ENCODE assay signal across 1 cellular context in the genomic region with DNA sequence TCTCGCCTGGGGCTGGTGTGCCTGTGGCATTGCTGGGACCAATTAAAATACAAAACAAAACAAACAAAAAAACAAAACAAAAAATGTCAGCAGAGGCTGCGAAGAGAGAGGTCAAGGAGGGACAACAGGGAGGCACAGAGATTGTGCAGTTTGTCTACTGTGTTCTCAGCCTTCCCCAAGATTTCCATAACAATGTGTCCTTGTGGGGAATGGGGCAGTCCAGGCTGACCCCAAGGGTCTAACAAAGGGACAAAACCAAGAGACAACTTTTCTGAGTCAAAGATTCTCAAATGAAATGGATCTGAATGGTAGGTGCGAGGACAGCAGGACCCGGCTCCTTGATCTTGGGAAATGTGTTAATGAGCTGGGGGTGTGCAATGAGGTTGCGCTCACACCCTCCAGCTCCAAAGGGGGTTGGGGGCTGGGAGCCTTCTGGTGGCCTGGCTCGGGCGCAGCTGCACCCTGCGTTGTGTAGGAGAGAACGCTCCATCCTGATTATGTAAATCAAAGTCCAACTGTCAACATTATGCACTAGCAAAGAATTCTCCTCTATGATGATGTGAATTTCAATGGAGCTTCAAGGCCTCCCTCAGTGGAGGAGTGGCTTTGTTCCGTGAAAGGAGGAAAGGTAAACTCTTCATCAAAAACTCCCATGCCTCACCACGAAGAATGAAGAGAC.
TF ChIP-seq lines count a peak whose summit lies in the region.

No MANE protein-coding gene starts in this region.

TF ChIP-seq in GM23338, 12 proteins besides CTCF, POLR2A, EP300 and RAD21 (continued from another document):
- TF ChIP-seq, protein P1, sequence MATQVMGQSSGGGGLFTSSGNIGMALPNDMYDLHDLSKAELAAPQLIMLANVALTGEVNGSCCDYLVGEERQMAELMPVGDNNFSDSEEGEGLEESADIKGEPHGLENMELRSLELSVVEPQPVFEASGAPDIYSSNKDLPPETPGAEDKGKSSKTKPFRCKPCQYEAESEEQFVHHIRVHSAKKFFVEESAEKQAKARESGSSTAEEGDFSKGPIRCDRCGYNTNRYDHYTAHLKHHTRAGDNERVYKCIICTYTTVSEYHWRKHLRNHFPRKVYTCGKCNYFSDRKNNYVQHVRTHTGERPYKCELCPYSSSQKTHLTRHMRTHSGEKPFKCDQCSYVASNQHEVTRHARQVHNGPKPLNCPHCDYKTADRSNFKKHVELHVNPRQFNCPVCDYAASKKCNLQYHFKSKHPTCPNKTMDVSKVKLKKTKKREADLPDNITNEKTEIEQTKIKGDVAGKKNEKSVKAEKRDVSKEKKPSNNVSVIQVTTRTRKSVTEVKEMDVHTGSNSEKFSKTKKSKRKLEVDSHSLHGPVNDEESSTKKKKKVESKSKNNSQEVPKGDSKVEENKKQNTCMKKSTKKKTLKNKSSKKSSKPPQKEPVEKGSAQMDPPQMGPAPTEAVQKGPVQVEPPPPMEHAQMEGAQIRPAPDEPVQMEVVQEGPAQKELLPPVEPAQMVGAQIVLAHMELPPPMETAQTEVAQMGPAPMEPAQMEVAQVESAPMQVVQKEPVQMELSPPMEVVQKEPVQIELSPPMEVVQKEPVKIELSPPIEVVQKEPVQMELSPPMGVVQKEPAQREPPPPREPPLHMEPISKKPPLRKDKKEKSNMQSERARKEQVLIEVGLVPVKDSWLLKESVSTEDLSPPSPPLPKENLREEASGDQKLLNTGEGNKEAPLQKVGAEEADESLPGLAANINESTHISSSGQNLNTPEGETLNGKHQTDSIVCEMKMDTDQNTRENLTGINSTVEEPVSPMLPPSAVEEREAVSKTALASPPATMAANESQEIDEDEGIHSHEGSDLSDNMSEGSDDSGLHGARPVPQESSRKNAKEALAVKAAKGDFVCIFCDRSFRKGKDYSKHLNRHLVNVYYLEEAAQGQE (IDR thresholded peaks at IDR 0.05; ENCODE audit: unreplicated experiment), result no peak
- no peak for TF ChIP-seq STAT1 (IDR thresholded peaks at IDR 0.05; ENCODE audit: unreplicated experiment)
- TF ChIP-seq, protein P2, sequence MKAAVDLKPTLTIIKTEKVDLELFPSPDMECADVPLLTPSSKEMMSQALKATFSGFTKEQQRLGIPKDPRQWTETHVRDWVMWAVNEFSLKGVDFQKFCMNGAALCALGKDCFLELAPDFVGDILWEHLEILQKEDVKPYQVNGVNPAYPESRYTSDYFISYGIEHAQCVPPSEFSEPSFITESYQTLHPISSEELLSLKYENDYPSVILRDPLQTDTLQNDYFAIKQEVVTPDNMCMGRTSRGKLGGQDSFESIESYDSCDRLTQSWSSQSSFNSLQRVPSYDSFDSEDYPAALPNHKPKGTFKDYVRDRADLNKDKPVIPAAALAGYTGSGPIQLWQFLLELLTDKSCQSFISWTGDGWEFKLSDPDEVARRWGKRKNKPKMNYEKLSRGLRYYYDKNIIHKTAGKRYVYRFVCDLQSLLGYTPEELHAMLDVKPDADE (IDR thresholded peaks at IDR 0.05), result no peak
